7 cellular contexts compared by ENCODE assay signal in genomic region chr16:77060614-77061013, GRCh38.
"Had no signal": no experiment of that assay in that cellular context is flagged by ENCODE, and none has a peak within 500 bp of the region (broad histone marks: within the 10 kb centered on the region; RNA-seq: fewer than 3 reads in every experiment).

No MANE protein-coding gene starts in this region.

- DNase-seq: H9, HCEC 1CT, KBM-7 had no signal

- H3K9ac ChIP-seq: KMS-11 had no signal

- H3K4me3 ChIP-seq: GM23338 had no signal

- ATAC-seq: GM23338, HepG2 had no signal

- H2AFZ ChIP-seq: GM23338 had no signal

- H3K27ac ChIP-seq: HL-60, KMS-11 had no signal

- H3K4me2 ChIP-seq: GM23338, KMS-11 had no signal
